In the genomic region with DNA sequence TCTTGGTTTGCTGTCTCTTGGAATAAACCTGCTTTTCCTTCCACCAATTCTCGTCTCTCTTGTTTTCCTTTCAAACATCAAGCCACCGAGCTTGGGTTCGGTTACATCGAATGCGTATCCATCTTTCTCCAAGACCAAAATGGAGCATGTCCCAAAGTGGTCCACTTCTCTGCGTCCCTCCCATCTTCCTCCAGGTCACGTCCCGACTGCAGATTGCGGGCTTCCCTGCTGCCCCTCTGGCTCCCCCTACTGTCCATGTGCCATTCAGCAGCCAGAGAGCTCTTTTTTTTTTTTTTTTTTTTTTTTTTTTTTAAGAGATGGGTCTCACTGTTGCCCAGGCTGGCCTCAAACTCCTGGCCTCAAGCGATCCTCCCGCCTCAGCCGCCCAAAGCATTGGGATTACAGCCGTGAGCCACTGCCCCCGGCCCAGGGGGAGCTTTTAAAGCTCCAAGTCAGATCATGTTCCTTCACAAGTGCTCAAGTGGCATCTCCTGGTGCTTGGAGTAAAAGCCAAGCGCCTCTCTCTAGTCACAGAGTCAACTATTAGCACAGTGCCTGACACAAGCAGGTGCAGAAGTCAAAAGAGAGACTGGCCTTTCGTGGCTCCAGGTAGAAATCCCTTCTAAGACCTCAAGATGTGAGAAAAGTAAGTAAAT, we compare ENCODE assay signal across 1 cellular context.
TF ChIP-seq lines count a peak whose summit lies in the region.

No MANE protein-coding gene starts in this region.

TF ChIP-seq in HepG2, 621 proteins besides CTCF, POLR2A, EP300 and RAD21 (continued from another document):
- TF ChIP-seq, protein P1, sequence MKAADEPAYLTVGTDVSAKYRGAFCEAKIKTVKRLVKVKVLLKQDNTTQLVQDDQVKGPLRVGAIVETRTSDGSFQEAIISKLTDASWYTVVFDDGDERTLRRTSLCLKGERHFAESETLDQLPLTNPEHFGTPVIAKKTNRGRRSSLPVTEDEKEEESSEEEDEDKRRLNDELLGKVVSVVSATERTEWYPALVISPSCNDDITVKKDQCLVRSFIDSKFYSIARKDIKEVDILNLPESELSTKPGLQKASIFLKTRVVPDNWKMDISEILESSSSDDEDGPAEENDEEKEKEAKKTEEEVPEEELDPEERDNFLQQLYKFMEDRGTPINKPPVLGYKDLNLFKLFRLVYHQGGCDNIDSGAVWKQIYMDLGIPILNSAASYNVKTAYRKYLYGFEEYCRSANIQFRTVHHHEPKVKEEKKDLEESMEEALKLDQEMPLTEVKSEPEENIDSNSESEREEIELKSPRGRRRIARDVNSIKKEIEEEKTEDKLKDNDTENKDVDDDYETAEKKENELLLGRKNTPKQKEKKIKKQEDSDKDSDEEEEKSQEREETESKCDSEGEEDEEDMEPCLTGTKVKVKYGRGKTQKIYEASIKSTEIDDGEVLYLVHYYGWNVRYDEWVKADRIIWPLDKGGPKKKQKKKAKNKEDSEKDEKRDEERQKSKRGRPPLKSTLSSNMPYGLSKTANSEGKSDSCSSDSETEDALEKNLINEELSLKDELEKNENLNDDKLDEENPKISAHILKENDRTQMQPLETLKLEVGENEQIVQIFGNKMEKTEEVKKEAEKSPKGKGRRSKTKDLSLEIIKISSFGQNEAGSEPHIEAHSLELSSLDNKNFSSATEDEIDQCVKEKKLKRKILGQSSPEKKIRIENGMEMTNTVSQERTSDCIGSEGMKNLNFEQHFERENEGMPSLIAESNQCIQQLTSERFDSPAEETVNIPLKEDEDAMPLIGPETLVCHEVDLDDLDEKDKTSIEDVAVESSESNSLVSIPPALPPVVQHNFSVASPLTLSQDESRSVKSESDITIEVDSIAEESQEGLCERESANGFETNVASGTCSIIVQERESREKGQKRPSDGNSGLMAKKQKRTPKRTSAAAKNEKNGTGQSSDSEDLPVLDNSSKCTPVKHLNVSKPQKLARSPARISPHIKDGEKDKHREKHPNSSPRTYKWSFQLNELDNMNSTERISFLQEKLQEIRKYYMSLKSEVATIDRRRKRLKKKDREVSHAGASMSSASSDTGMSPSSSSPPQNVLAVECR (CRISPR knock-in tag; IDR thresholded peaks at IDR 0.05; ENCODE audit: borderline replicate concordance), result no peak
- TF ChIP-seq STAG1 (CRISPR knock-in tag; IDR thresholded peaks at IDR 0.05) (peak; percentile 57), GABPB1 (CRISPR knock-in tag; IDR thresholded peaks at IDR 0.05) (no peak), MYC (CRISPR knock-in tag; IDR thresholded peaks at IDR 0.05; ENCODE audit: borderline replicate concordance) (0 out of 2 replicates have a peak, but pooled peaks have one; percentile 24), XRCC5 (optimal IDR thresholded peaks at IDR 0.05; ENCODE audit: low read length) (peak; percentile 88), ZNF382 (CRISPR knock-in tag; IDR thresholded peaks at IDR 0.05; ENCODE audit: borderline replicate concordance) (no peak), PRMT3 (CRISPR knock-in tag; IDR thresholded peaks at IDR 0.05; ENCODE audit: borderline replicate concordance, low read depth) (no peak), KDM2A (CRISPR knock-in tag; IDR thresholded peaks at IDR 0.05; ENCODE audit: borderline replicate concordance, low read depth) (0 out of 2 replicates have a peak, but pooled peaks have one; percentile 31), ZNF788 (CRISPR knock-in tag; IDR thresholded peaks at IDR 0.05; ENCODE audit: borderline replicate concordance) (no peak), ZNF441 (CRISPR knock-in tag; IDR thresholded peaks at IDR 0.05; ENCODE audit: borderline replicate concordance) (no peak)
- TF ChIP-seq, protein P2, sequence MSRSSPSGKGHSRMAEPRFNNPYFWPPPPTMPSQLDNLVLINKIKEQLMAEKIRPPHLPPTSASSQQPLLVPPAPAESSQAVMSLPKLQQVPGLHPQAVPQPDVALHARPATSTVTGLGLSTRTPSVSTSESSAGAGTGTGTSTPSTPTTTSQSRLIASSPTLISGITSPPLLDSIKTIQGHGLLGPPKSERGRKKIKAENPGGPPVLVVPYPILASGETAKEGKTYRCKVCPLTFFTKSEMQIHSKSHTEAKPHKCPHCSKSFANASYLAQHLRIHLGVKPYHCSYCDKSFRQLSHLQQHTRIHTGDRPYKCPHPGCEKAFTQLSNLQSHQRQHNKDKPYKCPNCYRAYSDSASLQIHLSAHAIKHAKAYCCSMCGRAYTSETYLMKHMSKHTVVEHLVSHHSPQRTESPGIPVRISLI (CRISPR knock-in tag; IDR thresholded peaks at IDR 0.05; ENCODE audit: borderline replicate concordance), result peak; percentile 96
